In genomic region chr4:147494301-147494700, GRCh38 we compare ENCODE assay signal across 21 cellular contexts. TPM values are rescaled to one million over a fixed set of nuclear protein-coding genes. Genes with fewer than 3 reads are reported as not detected.
A peak's percentile ranks its signal among the peaks of the same experiment; 100 is the strongest.
DNase-seq lines count a peak whose midpoint lies in the region; ATAC-seq, FAIRE-seq and TF ChIP-seq lines count a peak whose summit lies in the region.
"Had no signal": no experiment of that assay in that cellular context is flagged by ENCODE, and none has a peak within 500 bp of the region (broad histone marks: within the 10 kb centered on the region; RNA-seq: fewer than 3 reads in every experiment).

No MANE protein-coding gene starts in this region.

- DNase-seq in IMR-90 (no peak), H1 (ENCODE audit: low read depth in 1 of 2, low spot score in 2 of 2) (no peak), mesothelial cell of epicardium (ENCODE audit: low spot score in 2 of 2, unreplicated experiment in 2 of 2) (no peak), A172 (ENCODE audit: low spot score) (no peak), NCI-H1105 treated with DMSO at 0.1 percent for 48 hours (lab: John Stamatoyannopoulos, UW) (no peak)
- DNase-seq: CD8-positive, alpha-beta T cell; COR-L47; DMS153; DMS79 treated with DMSO at 0.1 percent for 48 hours; EL; HCEC 1CT had no signal

- H2BK5ac ChIP-seq in IMR-90 (ENCODE audit: low read depth, low read length, poor library complexity, severe bottlenecking) (no peak overlapping the region), H1 (ENCODE audit: low read depth, low read length) (no peak overlapping the region)

- no peaks in the 10 kb centered on the region for H3K27me3 ChIP-seq in IMR-90 (ENCODE audit: control insufficient read depth, insufficient read depth, low read length)
- H3K27me3 ChIP-seq in H1 (replicated peaks in 1 of 4; ENCODE audit: control insufficient read depth in 3 of 4, extremely low read depth in 1 of 4, insufficient read depth in 3 of 4, low read length in 3 of 4): no peaks in the 10 kb centered on the region

- H3K9ac ChIP-seq in IMR-90 (ENCODE audit: low read depth, low read length): no peak overlapping the region
- no peak overlapping the region for H3K9ac ChIP-seq in H1 (replicated peaks in 1 of 4; ENCODE audit: extremely low read depth in 1 of 4, low read depth in 3 of 4, low read length in 3 of 4)

- H3K9me3 ChIP-seq in IMR-90 (ENCODE audit: control insufficient read depth, insufficient read depth, low read length): no peaks in the 10 kb centered on the region
- H3K9me3 ChIP-seq in H1 (ENCODE audit: insufficient read depth in 2 of 2, low read depth in 1 of 2, low read length in 1 of 2): no peaks in the 10 kb centered on the region; a peak in 1 of 4 replicates
- H3K9me3 ChIP-seq: A549 had no signal

- peak overlapping the region; percentile 33 for H2AK5ac ChIP-seq in IMR-90 (ENCODE audit: low read depth, low read length)
- H2AK5ac ChIP-seq in H1 (ENCODE audit: low read depth, low read length): no peak overlapping the region

- H2AK9ac ChIP-seq in IMR-90 (replicated peaks; ENCODE audit: low read depth, low read length, poor library complexity): no peak overlapping the region

- 100% methylated on average over 1 of the region's 2 CpGs; no CpG with 5 or more reads in 1 of the 2 experiments for WGBS in IMR-90 (ENCODE audit: extremely low coverage in 2 of 2, insufficient read length in 1 of 2), 2 experiments
- WGBS in H1 (ENCODE audit: extremely low coverage in 1 of 2, insufficient coverage in 1 of 2, insufficient read length in 1 of 2, insufficient replicate concordance in 2 of 2, low coverage in 1 of 2, low lambda C conversion rate in 2 of 2, missing lambda C conversion rate in 1 of 2), 2 experiments: 83% methylated on average over 2 of the region's 2 CpGs; no CpG with 5 or more reads in 1 of the 2 experiments

- H2BK20ac ChIP-seq in IMR-90 (ENCODE audit: low read depth, low read length): no peak overlapping the region
- no peak overlapping the region for H2BK20ac ChIP-seq in H1 (ENCODE audit: low read length)

- ATAC-seq in IMR-90 (ENCODE audit: low read depth) (no peak), HG03378 (IDR thresholded peaks at IDR 0.05; ENCODE audit: unreplicated experiment) (no peak)
- peak; percentile 12 for ATAC-seq in stimulated activated memory B cell treated with anti-CD40 and anti-IgM and Interleukin-4, amounts not matched to agents 10 μg/mL and 1 μg/mL and 100 μg/mL, for 72 hours
- ATAC-seq: A549; CD8-positive, alpha-beta T cell had no signal

- H3K27ac ChIP-seq in IMR-90 (ENCODE audit: insufficient read depth, low read length): no peak overlapping the region
- H3K27ac ChIP-seq in H1 (ENCODE audit: low read depth, low read length): no peak overlapping the region
- H3K27ac ChIP-seq: A549, HL-60 had no signal

- no peaks in the 10 kb centered on the region for H3K79me2 ChIP-seq in H1 (ENCODE audit: control insufficient read depth in 1 of 2, insufficient read depth in 2 of 2, low read length in 2 of 2)

- no peak overlapping the region for H3K4me2 ChIP-seq in IMR-90 (ENCODE audit: low read depth, low read length)
- no peak overlapping the region for H3K4me2 ChIP-seq in H1 (ENCODE audit: insufficient read depth in 1 of 2, low read depth in 2 of 2, low read length in 2 of 2)
- H3K4me2 ChIP-seq: A549 had no signal

- H2AFZ ChIP-seq in IMR-90 (replicated peaks; ENCODE audit: low read length, poor library complexity) (no peak overlapping the region), H1 (ENCODE audit: low read length) (no peak overlapping the region)

- H4K20me1 ChIP-seq in IMR-90 (ENCODE audit: insufficient read depth, low read length): no peaks in the 10 kb centered on the region
- no peaks in the 10 kb centered on the region for H4K20me1 ChIP-seq in H1 (replicated peaks in 1 of 2; ENCODE audit: control insufficient read depth in 1 of 2, insufficient read depth in 2 of 2, low read length in 2 of 2)

- H3K18ac ChIP-seq in IMR-90 (ENCODE audit: low read depth, low read length): no peak overlapping the region
- H3K18ac ChIP-seq in H1 (ENCODE audit: extremely low read depth, low read length): no peak overlapping the region

- H3K4me3 ChIP-seq in IMR-90 (ENCODE audit: insufficient read depth, low read depth, low read length) (no peak overlapping the region), H1 (ENCODE audit: extremely low read depth in 1 of 4, insufficient read depth in 2 of 4, low read depth in 3 of 4, low read length in 4 of 4) (no peak overlapping the region)
- H3K4me3 ChIP-seq: A549 had no signal

- no peak for TF ChIP-seq RAD21 in IMR-90 (IDR thresholded peaks at IDR 0.05; ENCODE audit: low read length)
- TF ChIP-seq RAD21 in H1 (IDR thresholded peaks at IDR 0.05 in 1 of 2, conservative IDR thresholded peaks at IDR 0.05 in 1 of 2; ENCODE audit: low read depth in 2 of 2, low read length in 2 of 2): no peak

- peaks cover 21 to 66% of the 10 kb centered on the region in 2 experiments for H3K79me1 ChIP-seq in IMR-90 (ENCODE audit: low read depth in 1 of 2, low read length in 2 of 2)
- no peaks in the 10 kb centered on the region for H3K79me1 ChIP-seq in H1 (ENCODE audit: low read depth, low read length)

- no TSS peak for BruUV-seq in IMR-90 (replicated peaks; lab: Mats Ljungman, UMichigan)

- CTCF ChIA-PET in IMR-90 (lab: Yijun Ruan, JAX) (no interaction called here), H1 (lab: Charles Lee; ENCODE audit: partially characterized antibody) (interaction anchor here (0.6 to 1.0 kb wide), 2 partner anchors 24 to 154 kb away, joined by 3 to 4 read pairs; no protein-coding TSS in a partner anchor)

- peaks cover 64% of the 10 kb centered on the region for H3K4me1 Mint-ChIP-seq in mesothelial cell of epicardium
- no peaks in the 10 kb centered on the region for H3K4me1 Mint-ChIP-seq in stimulated activated memory B cell treated with anti-CD40 and anti-IgM and Interleukin-4, amounts not matched to agents 10 μg/mL and 1 μg/mL and 100 μg/mL, for 72 hours
- H3K4me1 Mint-ChIP-seq: CD14-positive monocyte had no signal

- POLR2A ChIA-PET in IMR-90 (lab: Charles Lee; ENCODE audit: unreplicated experiment) (no interaction called here), H1 (lab: Charles Lee; ENCODE audit: partially characterized antibody) (no interaction called here)

- no peak for TF ChIP-seq EP300 in H1 (IDR thresholded peaks at IDR 0.05; ENCODE audit: borderline replicate concordance in 1 of 2, low read depth in 2 of 2, low read length in 2 of 2)

- H3K27me3 Mint-ChIP-seq in mesothelial cell of epicardium (ENCODE audit: low read depth): no peaks in the 10 kb centered on the region
- no peaks in the 10 kb centered on the region for H3K27me3 Mint-ChIP-seq in stimulated activated memory B cell treated with anti-CD40 and anti-IgM and Interleukin-4, amounts not matched to agents 10 μg/mL and 1 μg/mL and 100 μg/mL, for 72 hours

- H3K56ac ChIP-seq in IMR-90 (ENCODE audit: extremely low read depth, insufficient read depth, low read length) (no peak overlapping the region), H1 (replicated peaks; ENCODE audit: insufficient read length, low read depth, low read length) (no peak overlapping the region)

- in situ Hi-C loops in IMR-90 (cut with MboI; ENCODE audit: low sequenced_read_pairs): no loop called here

- H3K9me3 Mint-ChIP-seq in mesothelial cell of epicardium: peaks cover 4% of the 10 kb centered on the region
- peaks cover 4% of the 10 kb centered on the region for H3K9me3 Mint-ChIP-seq in stimulated activated memory B cell treated with anti-CD40 and anti-IgM and Interleukin-4, amounts not matched to agents 10 μg/mL and 1 μg/mL and 100 μg/mL, for 72 hours
- H3K9me3 Mint-ChIP-seq: CD8-positive, alpha-beta T cell had no signal

- no peak for TF ChIP-seq CTCF in IMR-90 (conservative IDR thresholded peaks at IDR 0.05; ENCODE audit: low read depth, low read length)
- TF ChIP-seq CTCF in H1 (IDR thresholded peaks at IDR 0.05; ENCODE audit: control extremely low read depth in 1 of 3, insufficient read depth in 1 of 3, low read depth in 1 of 3, low read length in 3 of 3): no peak
- TF ChIP-seq CTCF in mesothelial cell of epicardium (IDR thresholded peaks at IDR 0.05; ENCODE audit: unreplicated experiment): no peak

- no peak overlapping the region for H3K23ac ChIP-seq in IMR-90 (ENCODE audit: low read depth, low read length)
- H3K23ac ChIP-seq in H1 (ENCODE audit: insufficient read length): no peak overlapping the region

- H3K23me2 ChIP-seq in H1 (ENCODE audit: low read depth, low read length): peaks cover 1% of the 10 kb centered on the region; the same call in 1 of the 2 replicates

- no peak overlapping the region for H2BK120ac ChIP-seq in IMR-90 (ENCODE audit: low read depth, low read length)
- no peak overlapping the region for H2BK120ac ChIP-seq in H1 (replicated peaks; ENCODE audit: low read depth, low read length)

- intact Hi-C loops in IMR-90 (cut with micrococcal nuclease): no loop called here

- H3K27ac Mint-ChIP-seq in mesothelial cell of epicardium: peak overlapping the region; percentile 84
- no peak overlapping the region for H3K27ac Mint-ChIP-seq in stimulated activated memory B cell treated with anti-CD40 and anti-IgM and Interleukin-4, amounts not matched to agents 10 μg/mL and 1 μg/mL and 100 μg/mL, for 72 hours
- H3K27ac Mint-ChIP-seq: CD14-positive monocyte; CD8-positive, alpha-beta T cell had no signal

- peaks cover 20% of the 10 kb centered on the region for H3K9me1 ChIP-seq in IMR-90 (ENCODE audit: insufficient read depth, low read length)

- H3K36me3 Mint-ChIP-seq in mesothelial cell of epicardium: peaks cover 25% of the 10 kb centered on the region
- no peaks in the 10 kb centered on the region for H3K36me3 Mint-ChIP-seq in stimulated activated memory B cell treated with anti-CD40 and anti-IgM and Interleukin-4, amounts not matched to agents 10 μg/mL and 1 μg/mL and 100 μg/mL, for 72 hours
- H3K36me3 Mint-ChIP-seq: CD14-positive monocyte; CD8-positive, alpha-beta T cell had no signal

- H3K4me3 Mint-ChIP-seq in mesothelial cell of epicardium: no peak overlapping the region
- no peak overlapping the region for H3K4me3 Mint-ChIP-seq in stimulated activated memory B cell treated with anti-CD40 and anti-IgM and Interleukin-4, amounts not matched to agents 10 μg/mL and 1 μg/mL and 100 μg/mL, for 72 hours
- H3K4me3 Mint-ChIP-seq: CD14-positive monocyte; CD8-positive, alpha-beta T cell had no signal

- no peak overlapping the region for H2BK12ac ChIP-seq in H1 (ENCODE audit: low read depth, low read length)

- H3K4ac ChIP-seq in IMR-90 (ENCODE audit: low read depth, low read length) (no peak overlapping the region; the same call in 1 of the 2 replicates), H1 (replicated peaks; ENCODE audit: insufficient read length, low read depth, low read length) (no peak overlapping the region)

- H3K14ac ChIP-seq in IMR-90 (replicated peaks; ENCODE audit: low read depth, low read length) (no peak overlapping the region), H1 (ENCODE audit: insufficient read length) (no peak overlapping the region)

- H4K91ac ChIP-seq in IMR-90 (ENCODE audit: insufficient read depth, low read depth, low read length): no peak overlapping the region
- no peak overlapping the region for H4K91ac ChIP-seq in H1 (replicated peaks; ENCODE audit: insufficient read length, low read length)

- no peaks in the 10 kb centered on the region for H3K36me3 ChIP-seq in IMR-90 (ENCODE audit: control insufficient read depth, insufficient read depth, low read length)
- no peaks in the 10 kb centered on the region for H3K36me3 ChIP-seq in H1 (ENCODE audit: control insufficient read depth in 2 of 4, insufficient read depth in 4 of 4, low read length in 3 of 4)

- H4K5ac ChIP-seq in IMR-90 (ENCODE audit: low read depth, low read length) (no peak overlapping the region), H1 (ENCODE audit: insufficient read length, low read depth, low read length) (no peak overlapping the region)

- no peak for TF ChIP-seq POLR2A in IMR-90 (IDR thresholded peaks at IDR 0.05; ENCODE audit: low read depth, low read length)
- TF ChIP-seq POLR2A in H1 (IDR thresholded peaks at IDR 0.05; ENCODE audit: control extremely low read depth in 1 of 2, low read depth in 2 of 2, low read length in 2 of 2): no peak

- 0 out of 4 replicates have a peak overlapping the region, but pooled peaks of 1 of the 2 experiments have one; percentile 0 for H4K8ac ChIP-seq in IMR-90 (ENCODE audit: low read depth in 2 of 2, low read length in 2 of 2)
- no peak overlapping the region for H4K8ac ChIP-seq in H1 (ENCODE audit: extremely low read depth, insufficient read depth, low read length)

- dilution Hi-C loops in IMR-90 (cut with HindIII; ENCODE audit: low sequenced_read_pairs, unreplicated experiment): no loop called here

- H2BK15ac ChIP-seq in IMR-90 (ENCODE audit: low read depth, low read length) (0 out of 3 replicates have a peak overlapping the region, but pooled peaks have one; percentile 29), H1 (ENCODE audit: low read length) (no peak overlapping the region)

- H3K4me1 ChIP-seq in IMR-90 (ENCODE audit: control insufficient read depth, insufficient read depth, low read length): peaks cover 11% of the 10 kb centered on the region; the same call in 1 of the 2 replicates
- no peaks in the 10 kb centered on the region for H3K4me1 ChIP-seq in H1 (replicated peaks in 1 of 4; ENCODE audit: control insufficient read depth in 3 of 4, insufficient read depth in 4 of 4, low read length in 3 of 4)
- H3K4me1 ChIP-seq: A549 had no signal

- no peak for FAIRE-seq in H1 (lab: Jason Lieb, UNC)
- FAIRE-seq: A549, D721Med, G401.6, GM12891, GM19239 had no signal

RNA-seq across cellular contexts. Expression of gene EDNRA, which starts 13.4 kb away (rescaled TPM):
- total RNA-seq in IMR-90 (2012; rRNA removed) (6.5 and 7.8 TPM in 2 replicates), mesothelial cell of epicardium (135 to 140 TPM (median 135 TPM) in 3 replicates)
- polyA plus RNA-seq in IMR-90 (2012; rRNA removed) (3.8 TPM in 2 replicates), H1 (2011; rRNA removed) (1.6 and 1.7 TPM in 2 replicates)
- 2.1 and 3.1 TPM in 2 replicates for polyA plus RNA-seq in IMR-90 (2012; cell fraction: cytosol; rRNA removed)
- 0.92 and 5.8 TPM in 2 replicates for polyA plus RNA-seq in IMR-90 (2012; cell fraction: nucleus; rRNA removed; ENCODE audit: low replicate concordance)
- 3.3 TPM in 2 replicates for total RNA-seq in H1 (2021; fragmentation: NEBNext Ultra II Directional; extraction: Animal tissue kit (Norgen Biotek cat#: 25700))
- polyA plus RNA-seq in H1 (2011; cell fraction: cytosol; rRNA removed): 2.3 TPM
- 1.3 TPM for polyA plus RNA-seq in H1 (2011; cell fraction: nucleus; rRNA removed)
- polyA plus RNA-seq in H1 (2012, experiment 1 of 2): 1.1 to 2.2 TPM (median 2.0 TPM) in 4 replicates
- polyA plus RNA-seq in H1 (2012, experiment 2 of 2): 0.22 TPM
- 3.0 TPM for polyA plus RNA-seq in H1 (2013, experiment 1 of 2)
- polyA plus RNA-seq in H1 (2013, experiment 2 of 2): 2.5 TPM
- 4.5 and 6.2 TPM in 2 replicates for polyA minus RNA-seq in H1 (2011; rRNA and poly(A)+ RNA removed)
- 4.8 TPM for polyA minus RNA-seq in H1 (2011; cell fraction: cytosol; rRNA and poly(A)+ RNA removed)
- 10.2 TPM for polyA minus RNA-seq in H1 (2011; cell fraction: nucleus; rRNA and poly(A)+ RNA removed)
- total RNA-seq in A172 (2014; rRNA removed; shearing (Covaris generic)): 0.31 and 0.57 TPM in 2 replicates
- total RNA-seq: CD8-positive, alpha-beta T cell; H4 had no signal
- polyA plus RNA-seq: CD14-positive monocyte had no signal

Comparison
In these comparisons a context has a peak if more than half of its experiments do, and no peak if none do; other contexts are left out.
1. RNA of gene EDNRA, which starts 13.4 kb away (total RNA-seq): 135 to 140 TPM in mesothelial cell of epicardium; 6.5 to 7.8 TPM in IMR-90, 3.3 TPM in H1 and 0.31 to 0.57 TPM in A172; every median in the first group is over 10 times any median in the second.